1 cellular context compared by ENCODE assay signal in the genomic region with DNA sequence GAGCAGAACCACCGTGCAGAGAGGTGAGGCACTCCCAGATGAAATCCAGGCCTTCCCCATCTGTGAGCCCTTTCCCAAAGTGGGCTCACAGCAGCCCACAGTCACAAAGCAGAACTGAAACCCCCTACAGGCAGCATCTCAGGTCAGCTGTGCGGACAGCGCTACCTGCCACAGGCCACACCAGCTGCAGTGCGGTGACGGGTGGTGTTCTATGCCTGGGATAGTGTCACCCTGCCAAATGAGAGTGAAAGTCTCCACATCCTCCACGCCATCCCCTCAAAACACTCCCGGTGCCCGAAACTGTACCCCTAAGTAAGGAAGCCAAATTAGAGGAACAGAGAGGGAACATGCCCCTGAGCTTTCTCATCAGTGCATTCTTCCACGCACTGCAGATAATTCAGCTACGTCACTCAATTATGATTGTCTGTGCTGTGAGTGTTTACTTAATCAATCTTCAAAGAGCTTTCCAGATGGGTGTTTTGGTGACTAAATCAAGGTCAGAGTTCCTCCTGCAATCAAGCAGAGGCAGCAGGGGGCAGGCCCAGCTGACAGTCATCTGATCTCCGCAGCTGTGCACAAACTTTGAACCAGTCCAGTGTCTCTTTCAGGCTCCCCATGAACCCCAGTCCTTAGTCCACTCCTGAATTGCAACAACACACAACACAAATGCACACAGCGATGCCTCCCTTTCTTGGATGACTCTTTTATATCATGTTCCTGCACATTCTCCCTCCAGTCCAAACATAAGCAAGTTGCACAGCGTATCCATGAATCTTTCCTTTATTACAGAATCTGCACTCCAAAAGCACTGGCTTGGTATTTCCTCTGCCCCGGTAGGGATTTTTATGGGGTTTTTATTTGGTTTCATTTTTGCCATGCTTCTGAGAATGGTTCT.
TF ChIP-seq lines count a peak whose summit lies in the region.

No MANE protein-coding gene starts in this region.

TF ChIP-seq in GM12878, 131 proteins besides CTCF, POLR2A, EP300 and RAD21 (continued from another document and continues in another):
- TF ChIP-seq, protein P1, sequence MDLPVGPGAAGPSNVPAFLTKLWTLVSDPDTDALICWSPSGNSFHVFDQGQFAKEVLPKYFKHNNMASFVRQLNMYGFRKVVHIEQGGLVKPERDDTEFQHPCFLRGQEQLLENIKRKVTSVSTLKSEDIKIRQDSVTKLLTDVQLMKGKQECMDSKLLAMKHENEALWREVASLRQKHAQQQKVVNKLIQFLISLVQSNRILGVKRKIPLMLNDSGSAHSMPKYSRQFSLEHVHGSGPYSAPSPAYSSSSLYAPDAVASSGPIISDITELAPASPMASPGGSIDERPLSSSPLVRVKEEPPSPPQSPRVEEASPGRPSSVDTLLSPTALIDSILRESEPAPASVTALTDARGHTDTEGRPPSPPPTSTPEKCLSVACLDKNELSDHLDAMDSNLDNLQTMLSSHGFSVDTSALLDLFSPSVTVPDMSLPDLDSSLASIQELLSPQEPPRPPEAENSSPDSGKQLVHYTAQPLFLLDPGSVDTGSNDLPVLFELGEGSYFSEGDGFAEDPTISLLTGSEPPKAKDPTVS (IDR thresholded peaks at IDR 0.05; ENCODE audit: low read depth, low read length) = no peak
- no peak for TF ChIP-seq NFYA (IDR thresholded peaks at IDR 0.05; ENCODE audit: borderline replicate concordance, low read depth, low read length)
- TF ChIP-seq RELB (IDR thresholded peaks at IDR 0.05; ENCODE audit: low read depth) = peak; percentile 98
- peak; percentile 94 for TF ChIP-seq POU2F2 (IDR thresholded peaks at IDR 0.05; ENCODE audit: borderline replicate concordance, low read depth, low read length)
- peak; percentile 99 for TF ChIP-seq DPF2 (IDR thresholded peaks at IDR 0.05)
- peak; percentile 82 for TF ChIP-seq RAD51 (IDR thresholded peaks at IDR 0.05)
- no peak for TF ChIP-seq ZNF384 (IDR thresholded peaks at IDR 0.05; ENCODE audit: borderline replicate concordance, low read depth, low read length)
- TF ChIP-seq ZNF217 (IDR thresholded peaks at IDR 0.05) = peak; percentile 86
- no peak for TF ChIP-seq E2F4 (IDR thresholded peaks at IDR 0.05; ENCODE audit: low read depth, low read length)
- TF ChIP-seq IRF5 (IDR thresholded peaks at IDR 0.05; ENCODE audit: borderline replicate concordance) = peak; percentile 88
- no peak for TF ChIP-seq SIX5 (IDR thresholded peaks at IDR 0.05; ENCODE audit: low read depth, low read length, severe bottlenecking)
- peak; percentile 100 for TF ChIP-seq TCF12 (IDR thresholded peaks at IDR 0.05; ENCODE audit: low read depth, low read length)
- TF ChIP-seq, protein P2, sequence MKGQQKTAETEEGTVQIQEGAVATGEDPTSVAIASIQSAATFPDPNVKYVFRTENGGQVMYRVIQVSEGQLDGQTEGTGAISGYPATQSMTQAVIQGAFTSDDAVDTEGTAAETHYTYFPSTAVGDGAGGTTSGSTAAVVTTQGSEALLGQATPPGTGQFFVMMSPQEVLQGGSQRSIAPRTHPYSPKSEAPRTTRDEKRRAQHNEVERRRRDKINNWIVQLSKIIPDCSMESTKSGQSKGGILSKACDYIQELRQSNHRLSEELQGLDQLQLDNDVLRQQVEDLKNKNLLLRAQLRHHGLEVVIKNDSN (IDR thresholded peaks at IDR 0.05; ENCODE audit: borderline replicate concordance, extremely low read length, insufficient read depth, low read depth, low read length) = no peak
- TF ChIP-seq HDAC2 (IDR thresholded peaks at IDR 0.05) = 0 out of 2 replicates have a peak, but pooled peaks have one; percentile 12
- TF ChIP-seq HCFC1 (IDR thresholded peaks at IDR 0.05; ENCODE audit: low read length) = no peak
- TF ChIP-seq KAT2A (conservative IDR thresholded peaks at IDR 0.05; ENCODE audit: control insufficient read depth, low read depth, low read length) = no peak
- peak; percentile 96 for TF ChIP-seq CBFB (IDR thresholded peaks at IDR 0.05; ENCODE audit: low read depth)
- no peak for TF ChIP-seq ZNF274 (IDR thresholded peaks at IDR 0.05; ENCODE audit: insufficient read depth, insufficient read length)
- no peak for TF ChIP-seq CBX5 (IDR thresholded peaks at IDR 0.05; ENCODE audit: low read depth)
- no peak for TF ChIP-seq ATF2 (IDR thresholded peaks at IDR 0.05; ENCODE audit: low read length)
- TF ChIP-seq, protein P3, sequence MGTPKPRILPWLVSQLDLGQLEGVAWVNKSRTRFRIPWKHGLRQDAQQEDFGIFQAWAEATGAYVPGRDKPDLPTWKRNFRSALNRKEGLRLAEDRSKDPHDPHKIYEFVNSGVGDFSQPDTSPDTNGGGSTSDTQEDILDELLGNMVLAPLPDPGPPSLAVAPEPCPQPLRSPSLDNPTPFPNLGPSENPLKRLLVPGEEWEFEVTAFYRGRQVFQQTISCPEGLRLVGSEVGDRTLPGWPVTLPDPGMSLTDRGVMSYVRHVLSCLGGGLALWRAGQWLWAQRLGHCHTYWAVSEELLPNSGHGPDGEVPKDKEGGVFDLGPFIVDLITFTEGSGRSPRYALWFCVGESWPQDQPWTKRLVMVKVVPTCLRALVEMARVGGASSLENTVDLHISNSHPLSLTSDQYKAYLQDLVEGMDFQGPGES (IDR thresholded peaks at IDR 0.05) = no peak
- TF ChIP-seq ZBTB4 (CRISPR knock-in tag; IDR thresholded peaks at IDR 0.05) = no peak
- peak; percentile 93 for TF ChIP-seq CHD2 (IDR thresholded peaks at IDR 0.05; ENCODE audit: borderline replicate concordance, low read depth, low read length)
- 0 out of 2 replicates have a peak, but pooled peaks have one; percentile 8 for TF ChIP-seq MXI1 (IDR thresholded peaks at IDR 0.05; ENCODE audit: low read depth, low read length)
- TF ChIP-seq SIN3A (IDR thresholded peaks at IDR 0.05; ENCODE audit: low read depth, low read length) = no peak
- TF ChIP-seq TBL1XR1 (IDR thresholded peaks at IDR 0.05; ENCODE audit: low read depth, low read length) = peak; percentile 87; the same call in 1 of the 2 replicates
- TF ChIP-seq CBX3 (IDR thresholded peaks at IDR 0.05; ENCODE audit: borderline replicate concordance, low read depth) = no peak
- peak; percentile 78; the same call in 1 of the 2 replicates for TF ChIP-seq TCF7 (IDR thresholded peaks at IDR 0.05; ENCODE audit: borderline replicate concordance)
- TF ChIP-seq SMARCA5 (IDR thresholded peaks at IDR 0.05) = peak; percentile 70
- 0 out of 2 replicates have a peak, but pooled peaks have one; percentile 71 for TF ChIP-seq MYB (IDR thresholded peaks at IDR 0.05; ENCODE audit: borderline replicate concordance, low read depth, low read length)
- no peak for TF ChIP-seq SUPT20H (IDR thresholded peaks at IDR 0.05; ENCODE audit: borderline replicate concordance, control insufficient read depth, low read depth, low read length)
- TF ChIP-seq NR2F1 (conservative IDR thresholded peaks at IDR 0.05) = peak; percentile 98
- TF ChIP-seq LARP7 (IDR thresholded peaks at IDR 0.05) = peak; percentile 70
- TF ChIP-seq, protein P4, sequence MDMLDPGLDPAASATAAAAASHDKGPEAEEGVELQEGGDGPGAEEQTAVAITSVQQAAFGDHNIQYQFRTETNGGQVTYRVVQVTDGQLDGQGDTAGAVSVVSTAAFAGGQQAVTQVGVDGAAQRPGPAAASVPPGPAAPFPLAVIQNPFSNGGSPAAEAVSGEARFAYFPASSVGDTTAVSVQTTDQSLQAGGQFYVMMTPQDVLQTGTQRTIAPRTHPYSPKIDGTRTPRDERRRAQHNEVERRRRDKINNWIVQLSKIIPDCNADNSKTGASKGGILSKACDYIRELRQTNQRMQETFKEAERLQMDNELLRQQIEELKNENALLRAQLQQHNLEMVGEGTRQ (IDR thresholded peaks at IDR 0.05; ENCODE audit: borderline replicate concordance, low read depth, low read length) = peak; percentile 14; the same call in 1 of the 2 replicates
- peak; percentile 56 for TF ChIP-seq YY1 (IDR thresholded peaks at IDR 0.05; ENCODE audit: low read depth, low read length)
- no peak; the same call in 1 of the 2 replicates for TF ChIP-seq ASH2L (IDR thresholded peaks at IDR 0.05; ENCODE audit: borderline replicate concordance, low read depth)
- TF ChIP-seq, protein P5, sequence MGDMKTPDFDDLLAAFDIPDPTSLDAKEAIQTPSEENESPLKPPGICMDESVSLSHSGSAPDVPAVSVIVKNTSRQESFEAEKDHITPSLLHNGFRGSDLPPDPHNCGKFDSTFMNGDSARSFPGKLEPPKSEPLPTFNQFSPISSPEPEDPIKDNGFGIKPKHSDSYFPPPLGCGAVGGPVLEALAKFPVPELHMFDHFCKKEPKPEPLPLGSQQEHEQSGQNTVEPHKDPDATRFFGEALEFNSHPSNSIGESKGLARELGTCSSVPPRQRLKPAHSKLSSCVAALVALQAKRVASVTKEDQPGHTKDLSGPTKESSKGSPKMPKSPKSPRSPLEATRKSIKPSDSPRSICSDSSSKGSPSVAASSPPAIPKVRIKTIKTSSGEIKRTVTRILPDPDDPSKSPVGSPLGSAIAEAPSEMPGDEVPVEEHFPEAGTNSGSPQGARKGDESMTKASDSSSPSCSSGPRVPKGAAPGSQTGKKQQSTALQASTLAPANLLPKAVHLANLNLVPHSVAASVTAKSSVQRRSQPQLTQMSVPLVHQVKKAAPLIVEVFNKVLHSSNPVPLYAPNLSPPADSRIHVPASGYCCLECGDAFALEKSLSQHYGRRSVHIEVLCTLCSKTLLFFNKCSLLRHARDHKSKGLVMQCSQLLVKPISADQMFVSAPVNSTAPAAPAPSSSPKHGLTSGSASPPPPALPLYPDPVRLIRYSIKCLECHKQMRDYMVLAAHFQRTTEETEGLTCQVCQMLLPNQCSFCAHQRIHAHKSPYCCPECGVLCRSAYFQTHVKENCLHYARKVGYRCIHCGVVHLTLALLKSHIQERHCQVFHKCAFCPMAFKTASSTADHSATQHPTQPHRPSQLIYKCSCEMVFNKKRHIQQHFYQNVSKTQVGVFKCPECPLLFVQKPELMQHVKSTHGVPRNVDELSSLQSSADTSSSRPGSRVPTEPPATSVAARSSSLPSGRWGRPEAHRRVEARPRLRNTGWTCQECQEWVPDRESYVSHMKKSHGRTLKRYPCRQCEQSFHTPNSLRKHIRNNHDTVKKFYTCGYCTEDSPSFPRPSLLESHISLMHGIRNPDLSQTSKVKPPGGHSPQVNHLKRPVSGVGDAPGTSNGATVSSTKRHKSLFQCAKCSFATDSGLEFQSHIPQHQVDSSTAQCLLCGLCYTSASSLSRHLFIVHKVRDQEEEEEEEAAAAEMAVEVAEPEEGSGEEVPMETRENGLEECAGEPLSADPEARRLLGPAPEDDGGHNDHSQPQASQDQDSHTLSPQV (IDR thresholded peaks at IDR 0.05) = peak; percentile 83
- TF ChIP-seq MTA2 (IDR thresholded peaks at IDR 0.05; ENCODE audit: low read depth) = peak; percentile 98
- TF ChIP-seq STAT1 (conservative IDR thresholded peaks at IDR 0.05) = 0 out of 2 replicates have a peak, but pooled peaks have one; percentile 38
- TF ChIP-seq ZSCAN29 (IDR thresholded peaks at IDR 0.05) = no peak
